1 cellular context compared by ENCODE assay signal in genomic region chr10:69413221-69413865, GRCh38.
TF ChIP-seq lines count a peak whose summit lies in the region.

No MANE protein-coding gene starts in this region.

TF ChIP-seq in endothelial cell of umbilical vein, 7 proteins besides CTCF, POLR2A, EP300 and RAD21:
- TF ChIP-seq EZH2 (IDR thresholded peaks at IDR 0.05; ENCODE audit: borderline replicate concordance, low read depth, low read length, severe bottlenecking) = no peak
- TF ChIP-seq GATA2 (IDR thresholded peaks at IDR 0.05; ENCODE audit: insufficient read depth, insufficient read length, low read depth, low read length) = no peak
- TF ChIP-seq POLR2AphosphoS5 (IDR thresholded peaks at IDR 0.05; ENCODE audit: insufficient read depth, low read depth, low read length) = no peak
- no peak for TF ChIP-seq MAX (IDR thresholded peaks at IDR 0.05; ENCODE audit: insufficient read depth, insufficient read length)
- TF ChIP-seq FOS (IDR thresholded peaks at IDR 0.05; ENCODE audit: borderline replicate concordance, insufficient read depth, low read length) = no peak
- no peak for TF ChIP-seq MYC (IDR thresholded peaks at IDR 0.05; ENCODE audit: low read depth, low read length)
- no peak for TF ChIP-seq JUN (IDR thresholded peaks at IDR 0.05; ENCODE audit: borderline replicate concordance, insufficient read depth, insufficient read length, low read depth)
